ENCODE assay signal across 9 cellular contexts in genomic region chr18:63207825-63208224, GRCh38.
DNase-seq lines count a peak whose midpoint lies in the region; ATAC-seq, FAIRE-seq and TF ChIP-seq lines count a peak whose summit lies in the region.
"Had no signal": no experiment of that assay in that cellular context is flagged by ENCODE, and none has a peak within 500 bp of the region (broad histone marks: within the 10 kb centered on the region; RNA-seq: fewer than 3 reads in every experiment).

No MANE protein-coding gene starts in this region.

- TF ChIP-seq CTCF in ascending aorta (IDR thresholded peaks at IDR 0.05) (no peak), PC-9 (conservative IDR thresholded peaks at IDR 0.05) (no peak)

- H3K4me3 ChIP-seq in ascending aorta = peak overlapping the region in 1 of 2 donors; percentile 47
- H3K4me3 ChIP-seq in PC-9 = no peak overlapping the region

- H3K27ac ChIP-seq in ascending aorta (peak overlapping the region; percentile 64 to 77), PC-9 (no peak overlapping the region)

- DNase-seq in COLO668 (lab: John Stamatoyannopoulos, UW; ENCODE audit: unreplicated experiment) (peak; percentile 60), GF-D8 (lab: John Stamatoyannopoulos, UW) (peak; percentile 44), NCI-H510A treated with DMSO at 0.1 percent for 48 hours (lab: John Stamatoyannopoulos, UW) (peak; percentile 92), ascending aorta (ENCODE audit: low spot score in 2 of 2) (no peak), HTR-8/SVneo (ENCODE audit: insufficient read length, low spot score) (no peak), PC-9 (no peak)
- DNase-seq in NK-92 treated with Interleukin-12 subunit alpha and Interleukin-12 subunit beta, amount 100 ng/mL, for 24 hours (lab: John Stamatoyannopoulos, UW) = no peak
- DNase-seq: MM.1S had no signal

- H3K9me3 ChIP-seq in ascending aorta = no peaks in the 10 kb centered on the region
- no peaks in the 10 kb centered on the region for H3K9me3 ChIP-seq in PC-9 (ENCODE audit: insufficient read depth, low read depth)

- no TSS peak for BruUV-seq in PC-9 (replicated peaks; lab: Mats Ljungman, UMichigan)

- FAIRE-seq in HTR-8/SVneo (lab: Jason Lieb, UNC) = no peak

- H3F3A ChIP-seq in PC-9 (ENCODE audit: insufficient read depth, low read depth) = no peaks in the 10 kb centered on the region

- H3K79me2 ChIP-seq in PC-9 (ENCODE audit: low read depth) = no peaks in the 10 kb centered on the region

- intact Hi-C loops in ascending aorta (cut with DNase I) (no loop called here), PC-9 (cut with micrococcal nuclease; ENCODE audit: unreplicated experiment) (no loop called here)

- H3K4me2 ChIP-seq in PC-9 = no peak overlapping the region

- H3K27me3 ChIP-seq in ascending aorta = no peaks in the 10 kb centered on the region
- H3K27me3 ChIP-seq in PC-9 (ENCODE audit: insufficient read depth, low read depth) = no peaks in the 10 kb centered on the region

- CTCF ChIA-PET in PC-9 (lab: Charles Lee) = no interaction called here

- no peaks in the 10 kb centered on the region for H3K9me2 ChIP-seq in PC-9 (ENCODE audit: insufficient read depth)

- H2AFZ ChIP-seq in PC-9 = no peak overlapping the region

- H3K36me3 ChIP-seq in ascending aorta (no peaks in the 10 kb centered on the region), PC-9 (ENCODE audit: low read depth) (no peaks in the 10 kb centered on the region)

- H3K4me1 ChIP-seq in ascending aorta = peaks cover 0 to 22% of the 10 kb centered on the region in 2 donors
- H3K4me1 ChIP-seq in PC-9 (replicated peaks; ENCODE audit: insufficient read depth) = no peaks in the 10 kb centered on the region

- POLR2A ChIA-PET in PC-9 (lab: Charles Lee; ENCODE audit: unreplicated experiment) = no interaction called here

- no peak for ATAC-seq in HG02588 (IDR thresholded peaks at IDR 0.05; ENCODE audit: unreplicated experiment)

- no peaks in the 10 kb centered on the region for H4K20me1 ChIP-seq in PC-9 (ENCODE audit: insufficient read depth)

Comparison
In these comparisons a context has a peak if more than half of its experiments do, and no peak if none do; other contexts are left out.
1. DNase-seq: peak in COLO668 (single experiment), GF-D8 (single experiment) and NCI-H510A treated with DMSO at 0.1 percent for 48 hours (single experiment); none in ascending aorta (0 of 2), HTR-8/SVneo (single experiment), PC-9 (0 of 2) and NK-92 treated with Interleukin-12 subunit alpha and Interleukin-12 subunit beta, amount 100 ng/mL, for 24 hours (single experiment).